In genomic region chr18:34121157-34121807, GRCh38 we compare ENCODE assay signal across 12 cellular contexts.
DNase-seq lines count a peak whose midpoint lies in the region; TF ChIP-seq lines count a peak whose summit lies in the region.
"Had no signal": no experiment of that assay in that cellular context is flagged by ENCODE, and none has a peak within 500 bp of the region (broad histone marks: within the 10 kb centered on the region; RNA-seq: fewer than 3 reads in every experiment).

No MANE protein-coding gene starts in this region.

- H3K27ac ChIP-seq in neural cell (ENCODE audit: low read length): no peak overlapping the region

- DNase-seq in Daoy (ENCODE audit: low read depth) (peak; percentile 52), NCI-H510A (lab: John Stamatoyannopoulos, UW) (peak; percentile 11), epithelial cell of esophagus (ENCODE audit: low read depth) (peak; percentile 83), OCI-M1 (lab: John Stamatoyannopoulos, UW) (no peak), erythroblast (lab: John Stamatoyannopoulos, UW) (no peak), COLO668 (lab: John Stamatoyannopoulos, UW; ENCODE audit: unreplicated experiment) (no peak), iPS-NIHi7 (ENCODE audit: extremely low spot score) (no peak)
- DNase-seq: activated CD8-positive, alpha-beta memory T cell treated with anti-CD3 and anti-CD28 coated beads, Interleukin-2, amount 10 ng/mL, durations not matched to agents 7 days and 5 days; central memory CD4-positive, alpha-beta T cell; DND-41; NCI-H1694 had no signal

- H3K9me3 ChIP-seq in neural cell (ENCODE audit: low read length): no peaks in the 10 kb centered on the region

- no peak for TF ChIP-seq CTCF in epithelial cell of esophagus (IDR thresholded peaks at IDR 0.05; ENCODE audit: insufficient read depth, low read depth, low read length, missing control alignments)
- TF ChIP-seq CTCF in neural cell (IDR thresholded peaks at IDR 0.05; ENCODE audit: poor library complexity, severe bottlenecking): no peak

- H3K4me3 ChIP-seq in epithelial cell of esophagus (ENCODE audit: low read length) (no peak overlapping the region), neural cell (ENCODE audit: low read length) (peak overlapping the region; percentile 48)

- no peaks in the 10 kb centered on the region for H3K36me3 ChIP-seq in neural cell (ENCODE audit: insufficient read depth, low read length)

- peak overlapping the region; percentile 46 for H3K4me2 ChIP-seq in neural cell (ENCODE audit: low read length)

- no peaks in the 10 kb centered on the region for H4K20me1 ChIP-seq in neural cell (ENCODE audit: insufficient read depth)

- no peaks in the 10 kb centered on the region for H3K9me2 ChIP-seq in neural cell (ENCODE audit: insufficient read depth, low read length)

- H3K9ac ChIP-seq in neural cell (ENCODE audit: low read length): no peak overlapping the region

- TF ChIP-seq POLR2A in erythroblast (IDR thresholded peaks at IDR 0.05; ENCODE audit: low read length): no peak

- H3K27me3 ChIP-seq in neural cell (ENCODE audit: insufficient read depth, low read depth, low read length): no peaks in the 10 kb centered on the region

- H2AFZ ChIP-seq in neural cell (ENCODE audit: low read depth, low read length): no peak overlapping the region

- no peak for TF ChIP-seq RAD21 in neural cell (conservative IDR thresholded peaks at IDR 0.05)

- no peaks in the 10 kb centered on the region for H3K79me2 ChIP-seq in neural cell (replicated peaks; ENCODE audit: insufficient read depth, low read length)

- H3F3A ChIP-seq in neural cell (ENCODE audit: insufficient read depth, low read length, poor library complexity, severe bottlenecking): no peaks in the 10 kb centered on the region

- TF ChIP-seq EP300 in neural cell (conservative IDR thresholded peaks at IDR 0.05; ENCODE audit: poor library complexity, severe bottlenecking): no peak

TF ChIP-seq in neural cell, 6 proteins besides CTCF, POLR2A, EP300 and RAD21:
- TF ChIP-seq SMC3 (conservative IDR thresholded peaks at IDR 0.05; ENCODE audit: poor library complexity) (peak; percentile 17), MXI1 (conservative IDR thresholded peaks at IDR 0.05; ENCODE audit: poor library complexity, severe bottlenecking) (no peak), TAF1 (IDR thresholded peaks at IDR 0.05; ENCODE audit: low read depth) (no peak), REST (IDR thresholded peaks at IDR 0.05; ENCODE audit: borderline replicate concordance) (no peak)

Comparison
In these comparisons a context has a peak if more than half of its experiments do, and no peak if none do; other contexts are left out.
1. DNase-seq: peak in Daoy (single experiment), NCI-H510A (single experiment) and epithelial cell of esophagus (single experiment); none in OCI-M1 (single experiment), erythroblast (0 of 2), COLO668 (single experiment) and iPS-NIHi7 (single experiment).